Comparison of ENCODE assay signal across 1 cellular context in genomic region chr16:88854306-88855111, GRCh38.
TF ChIP-seq lines count a peak whose summit lies in the region.

No MANE protein-coding gene starts in this region.

TF ChIP-seq in GM12878, 131 proteins besides CTCF, POLR2A, EP300 and RAD21:
- TF ChIP-seq BHLHE40 (IDR thresholded peaks at IDR 0.05; ENCODE audit: borderline replicate concordance in 1 of 2, low read depth in 2 of 2, low read length in 1 of 2) (peak in 1 of 2 experiments; percentile 14; a peak in 1 of 4 replicates), ZBTB4 (CRISPR knock-in tag; IDR thresholded peaks at IDR 0.05) (no peak), RUNX3 (IDR thresholded peaks at IDR 0.05; ENCODE audit: low read length) (no peak), ASH2L (IDR thresholded peaks at IDR 0.05; ENCODE audit: borderline replicate concordance, low read depth) (no peak), TCF12 (IDR thresholded peaks at IDR 0.05; ENCODE audit: low read depth, low read length) (0 out of 2 replicates have a peak, but pooled peaks have one; percentile 24), RB1 (IDR thresholded peaks at IDR 0.05; ENCODE audit: borderline replicate concordance) (no peak)
- TF ChIP-seq, protein P1, sequence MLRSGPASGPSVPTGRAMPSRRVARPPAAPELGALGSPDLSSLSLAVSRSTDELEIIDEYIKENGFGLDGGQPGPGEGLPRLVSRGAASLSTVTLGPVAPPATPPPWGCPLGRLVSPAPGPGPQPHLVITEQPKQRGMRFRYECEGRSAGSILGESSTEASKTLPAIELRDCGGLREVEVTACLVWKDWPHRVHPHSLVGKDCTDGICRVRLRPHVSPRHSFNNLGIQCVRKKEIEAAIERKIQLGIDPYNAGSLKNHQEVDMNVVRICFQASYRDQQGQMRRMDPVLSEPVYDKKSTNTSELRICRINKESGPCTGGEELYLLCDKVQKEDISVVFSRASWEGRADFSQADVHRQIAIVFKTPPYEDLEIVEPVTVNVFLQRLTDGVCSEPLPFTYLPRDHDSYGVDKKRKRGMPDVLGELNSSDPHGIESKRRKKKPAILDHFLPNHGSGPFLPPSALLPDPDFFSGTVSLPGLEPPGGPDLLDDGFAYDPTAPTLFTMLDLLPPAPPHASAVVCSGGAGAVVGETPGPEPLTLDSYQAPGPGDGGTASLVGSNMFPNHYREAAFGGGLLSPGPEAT (IDR thresholded peaks at IDR 0.05; ENCODE audit: low read depth): 0 out of 2 replicates have a peak, but pooled peaks have one; percentile 18
